ENCODE assay signal across 15 cellular contexts in the genomic region with DNA sequence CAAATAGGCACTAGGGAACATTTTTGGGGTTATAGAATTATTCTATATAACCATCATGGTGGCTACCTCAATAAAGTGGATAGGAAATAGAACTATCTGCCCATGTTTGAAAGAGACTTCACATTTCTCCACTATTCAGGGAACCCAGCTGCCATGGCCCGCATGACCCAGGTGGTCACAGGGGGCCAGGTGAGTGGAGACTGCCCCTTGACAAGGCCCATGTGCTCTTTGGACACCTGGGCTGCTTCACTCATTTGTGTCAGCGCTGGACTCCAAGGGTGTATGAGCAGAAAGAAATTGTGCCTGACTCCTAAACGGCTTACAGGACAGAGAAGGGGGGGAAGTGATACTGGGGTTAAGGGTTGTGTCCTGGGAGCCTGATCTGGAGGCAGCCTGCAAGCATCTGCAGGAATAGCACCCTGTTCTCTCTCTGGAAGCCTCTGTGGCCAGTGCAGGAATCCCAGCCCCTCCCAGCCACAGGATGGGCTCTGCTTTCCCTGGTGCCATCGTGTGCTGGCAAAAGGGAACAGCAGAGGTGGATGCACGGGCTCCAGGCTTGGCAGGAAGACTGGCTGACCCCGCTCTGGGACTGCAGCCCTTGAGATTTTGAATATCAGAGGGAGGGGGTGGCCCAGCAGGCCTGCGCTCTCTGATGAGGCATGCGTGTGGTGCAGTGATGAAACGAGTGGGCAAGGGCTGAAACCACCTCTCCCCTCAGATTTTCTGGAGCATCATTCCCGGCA. TPM values are rescaled to one million over a fixed set of nuclear protein-coding genes. Genes with fewer than 3 reads are reported as not detected.
DNase-seq lines count a peak whose midpoint lies in the region; ATAC-seq and TF ChIP-seq lines count a peak whose summit lies in the region.
"Had no signal": no experiment of that assay in that cellular context is flagged by ENCODE, and none has a peak within 500 bp of the region (broad histone marks: within the 10 kb centered on the region; RNA-seq: fewer than 3 reads in every experiment).

No MANE protein-coding gene starts in this region.

- DNase-seq in HK-2 (ENCODE audit: unreplicated experiment): peak; percentile 20
- peak; percentile 61 for DNase-seq in SK-MEL-5 (ENCODE audit: low read depth, low spot score)
- no peak for DNase-seq in left ventricle myocardium inferior
- no peak for DNase-seq in retinal pigment epithelial cell (ENCODE audit: low read depth)
- DNase-seq in NCI-H2196 treated with DMSO at 0.1 percent for 48 hours (lab: John Stamatoyannopoulos, UW; ENCODE audit: unreplicated experiment): no peak
- no peak for DNase-seq in activated CD8-positive, alpha-beta T cell treated with anti-CD3 and anti-CD28 coated beads for 36 hours
- DNase-seq in T-helper 9 cell: no peak
- DNase-seq: activated CD4-positive, alpha-beta memory T cell treated with anti-CD3 and anti-CD28 coated beads for 36 hours; activated naive CD4-positive, alpha-beta T cell treated with anti-CD3 and anti-CD28 coated beads, Interleukin-2, amount 50 U/mL, for 16 hours; cerebellar nuclear complex; DMS53; left lung; MM.1S; NCI-H510A; stimulated activated CD4-positive, alpha-beta T cell treated with anti-CD3 and anti-CD28 coated beads, Interleukin-4, amount 100 ng/mL, for 24 hours had no signal

- TF ChIP-seq CTCF in left ventricle myocardium inferior (IDR thresholded peaks at IDR 0.05; ENCODE audit: borderline replicate concordance): peak; percentile 52
- peak; percentile 49 for TF ChIP-seq CTCF in retinal pigment epithelial cell (conservative IDR thresholded peaks at IDR 0.05; ENCODE audit: low read depth, low read length)
- TF ChIP-seq CTCF in activated CD8-positive, alpha-beta T cell treated with anti-CD3 and anti-CD28 coated beads for 36 hours (IDR thresholded peaks at IDR 0.05): no peak

- no peak overlapping the region for H3K4me3 Mint-ChIP-seq in activated CD8-positive, alpha-beta T cell treated with anti-CD3 and anti-CD28 coated beads for 36 hours
- H3K4me3 Mint-ChIP-seq: activated CD4-positive, alpha-beta memory T cell treated with anti-CD3 and anti-CD28 coated beads for 36 hours had no signal

- no peaks in the 10 kb centered on the region for H3K27me3 ChIP-seq in left ventricle myocardium inferior (ENCODE audit: low read depth)
- H3K27me3 ChIP-seq: left lung had no signal

- no peak overlapping the region for H3K27ac Mint-ChIP-seq in activated CD8-positive, alpha-beta T cell treated with anti-CD3 and anti-CD28 coated beads for 36 hours
- H3K27ac Mint-ChIP-seq: activated CD4-positive, alpha-beta memory T cell treated with anti-CD3 and anti-CD28 coated beads for 36 hours had no signal

- no peaks in the 10 kb centered on the region for H3K4me1 Mint-ChIP-seq in activated CD8-positive, alpha-beta T cell treated with anti-CD3 and anti-CD28 coated beads for 36 hours (ENCODE audit: low read depth)

- H3K36me3 Mint-ChIP-seq in activated CD8-positive, alpha-beta T cell treated with anti-CD3 and anti-CD28 coated beads for 36 hours (ENCODE audit: low read depth): no peaks in the 10 kb centered on the region
- H3K36me3 Mint-ChIP-seq: activated CD4-positive, alpha-beta memory T cell treated with anti-CD3 and anti-CD28 coated beads for 36 hours had no signal

- CTCF ChIA-PET in activated CD8-positive, alpha-beta T cell treated with anti-CD3 and anti-CD28 coated beads for 36 hours (lab: Charles Lee): no interaction called here

- H3K27ac ChIP-seq in left ventricle myocardium inferior (replicated peaks): no peak overlapping the region
- H3K27ac ChIP-seq: left lung had no signal

- H3K9me3 Mint-ChIP-seq in activated CD8-positive, alpha-beta T cell treated with anti-CD3 and anti-CD28 coated beads for 36 hours: peaks cover under 1% of the 10 kb centered on the region

- in situ Hi-C loops in SK-MEL-5 (cut with HindIII; ENCODE audit: low pct_unique_long_range_greater_than_20kb, low sequenced_read_pairs): no loop called here

- H3K4me1 ChIP-seq in left ventricle myocardium inferior: no peaks in the 10 kb centered on the region
- H3K4me1 ChIP-seq: left lung had no signal

- intact Hi-C loops in left ventricle myocardium inferior (cut with micrococcal nuclease): no loop called here
- intact Hi-C loops in activated CD8-positive, alpha-beta T cell treated with anti-CD3 and anti-CD28 coated beads for 36 hours (cut with micrococcal nuclease): no loop called here

- POLR2A ChIA-PET in activated CD8-positive, alpha-beta T cell treated with anti-CD3 and anti-CD28 coated beads for 36 hours (lab: Charles Lee): no interaction called here

- ATAC-seq in activated CD8-positive, alpha-beta T cell treated with anti-CD3 and anti-CD28 coated beads for 36 hours: no peak
- ATAC-seq: left lung had no signal

- no peak overlapping the region for H3K4me3 ChIP-seq in left ventricle myocardium inferior
- no peak overlapping the region for H3K4me3 ChIP-seq in retinal pigment epithelial cell (ENCODE audit: low read length)
- H3K4me3 ChIP-seq: left lung had no signal

- H3K36me3 ChIP-seq in left ventricle myocardium inferior: no peaks in the 10 kb centered on the region
- H3K36me3 ChIP-seq: left lung had no signal

- peaks cover under 1% of the 10 kb centered on the region for H3K9me3 ChIP-seq in left ventricle myocardium inferior (replicated peaks)

- H3K27me3 Mint-ChIP-seq in activated CD8-positive, alpha-beta T cell treated with anti-CD3 and anti-CD28 coated beads for 36 hours: peaks cover 4% of the 10 kb centered on the region

RNA-seq across cellular contexts. Expression of a gene that starts 9.1 kb away (rescaled TPM):
- not detected in 2 replicates for total RNA-seq in SK-MEL-5 (2014; rRNA removed; shearing (Covaris generic))
- not detected in 2 replicates for polyA plus RNA-seq in SK-MEL-5 (2015; cell fraction: cytosol; rRNA removed)
- polyA plus RNA-seq in SK-MEL-5 (2015; cell fraction: nucleus; rRNA removed): not detected in 2 replicates
- not detected for total RNA-seq in left ventricle myocardium inferior
- not detected for total RNA-seq in activated CD8-positive, alpha-beta T cell treated with anti-CD3 and anti-CD28 coated beads for 36 hours
- total RNA-seq: activated CD4-positive, alpha-beta memory T cell treated with anti-CD3 and anti-CD28 coated beads for 36 hours; left lung had no signal

RNA-seq across cellular contexts. Expression of a gene that starts 43.9 kb away (rescaled TPM):
- total RNA-seq in SK-MEL-5 (2014; rRNA removed; shearing (Covaris generic)): 0.77 and 1.7 TPM in 2 replicates
- 4.3 and 9.0 TPM in 2 replicates for polyA plus RNA-seq in SK-MEL-5 (2015; cell fraction: cytosol; rRNA removed)
- polyA plus RNA-seq in SK-MEL-5 (2015; cell fraction: nucleus; rRNA removed): not detected in 2 replicates
- total RNA-seq in left ventricle myocardium inferior: 0.11 TPM
- total RNA-seq in activated CD8-positive, alpha-beta T cell treated with anti-CD3 and anti-CD28 coated beads for 36 hours: not detected
- total RNA-seq: activated CD4-positive, alpha-beta memory T cell treated with anti-CD3 and anti-CD28 coated beads for 36 hours had no signal

RNA-seq across cellular contexts. Expression of a gene that starts 50.3 kb away (rescaled TPM):
- total RNA-seq in SK-MEL-5 (2014; rRNA removed; shearing (Covaris generic)): 0.05 and 0.21 TPM in 2 replicates
- polyA plus RNA-seq in SK-MEL-5 (2015; cell fraction: cytosol; rRNA removed): 0.09 and 0.25 TPM in 2 replicates
- polyA plus RNA-seq in SK-MEL-5 (2015; cell fraction: nucleus; rRNA removed): 0.06 TPM in 1 of 2 replicates, not detected in the other
- not detected for total RNA-seq in left ventricle myocardium inferior
- total RNA-seq in activated CD8-positive, alpha-beta T cell treated with anti-CD3 and anti-CD28 coated beads for 36 hours: not detected
- total RNA-seq: activated CD4-positive, alpha-beta memory T cell treated with anti-CD3 and anti-CD28 coated beads for 36 hours; left lung had no signal

Comparison
In these comparisons a context has a peak if more than half of its experiments do, and no peak if none do; other contexts are left out.
1. DNase-seq: peak in HK-2 (single experiment) and SK-MEL-5 (single experiment); none in left ventricle myocardium inferior (single experiment), retinal pigment epithelial cell (single experiment), NCI-H2196 treated with DMSO at 0.1 percent for 48 hours (single experiment), activated CD8-positive, alpha-beta T cell treated with anti-CD3 and anti-CD28 coated beads for 36 hours (single experiment) and T-helper 9 cell (single experiment).